ENCODE assay signal across 11 cellular contexts in genomic region chr9:113574381-113575262, GRCh38.
DNase-seq lines count a peak whose midpoint lies in the region; ATAC-seq and TF ChIP-seq lines count a peak whose summit lies in the region.
"Had no signal": no experiment of that assay in that cellular context is flagged by ENCODE, and none has a peak within 500 bp of the region (broad histone marks: within the 10 kb centered on the region; RNA-seq: fewer than 3 reads in every experiment).

No MANE protein-coding gene starts in this region.

- no TSS peak for BruUV-seq in Caco-2 (replicated peaks; lab: Mats Ljungman, UMichigan)

- no peaks in the 10 kb centered on the region for H3K4me1 ChIP-seq in Caco-2
- H3K4me1 ChIP-seq in osteoblast (ENCODE audit: insufficient read depth, low read length): peaks cover 33% of the 10 kb centered on the region

- H3K27me3 ChIP-seq in Caco-2 (replicated peaks; ENCODE audit: control insufficient read depth, insufficient read depth, low read length) (no peaks in the 10 kb centered on the region), osteoblast (ENCODE audit: insufficient read depth, low read length) (no peaks in the 10 kb centered on the region)

- DNase-seq in Caco-2: peak in 1 of 2 experiments; percentile 24
- peak; percentile 91 for DNase-seq in RWPE1 (ENCODE audit: low spot score)
- DNase-seq in erythroblast (lab: John Stamatoyannopoulos, UW): peak; percentile 16 to 20
- DNase-seq in osteoblast (ENCODE audit: insufficient read length, low spot score, missing footprints): peak; percentile 91
- no peak for DNase-seq in SHP77 treated with DMSO at 0.1 percent for 48 hours (lab: John Stamatoyannopoulos, UW)
- no peak for DNase-seq in DMS114 treated with DMSO at 0.1 percent for 48 hours (lab: John Stamatoyannopoulos, UW; ENCODE audit: unreplicated experiment)
- DNase-seq in cerebellar cortex (ENCODE audit: low spot score): no peak
- DNase-seq: activated T-cell treated with anti-CD3 and anti-CD28 coated beads for 4 hours; effector CD8-positive, alpha-beta T cell had no signal

- no peak for ATAC-seq in HG03097 (IDR thresholded peaks at IDR 0.05; ENCODE audit: low FRiP score, unreplicated experiment)

- no peaks in the 10 kb centered on the region for H3K9me3 Mint-ChIP-seq in Caco-2 (ENCODE audit: unreplicated experiment)

- CTCF ChIA-PET in Caco-2 (lab: Charles Lee) (no interaction called here), RWPE1 (lab: Yijun Ruan, JAX) (interaction anchor here (0.6 to 1.1 kb wide), 4 partner anchors 11 to 698 kb away, joined by 3 read pairs; no protein-coding TSS in a partner anchor)

- peak overlapping the region; percentile 2 for H3K27ac Mint-ChIP-seq in Caco-2 (ENCODE audit: unreplicated experiment)

- intact Hi-C loops in Caco-2 (cut with micrococcal nuclease; ENCODE audit: unreplicated experiment): no loop called here

- POLR2A ChIA-PET in Caco-2 (lab: Charles Lee): no interaction called here
- POLR2A ChIA-PET in RWPE1 (lab: Yijun Ruan, JAX; ENCODE audit: low non-redundant PET): interaction anchor here (1.5 kb wide), 1 partner anchor 9 kb away, joined by 7 read pairs; no protein-coding TSS in a partner anchor

- H3K36me3 Mint-ChIP-seq in Caco-2 (ENCODE audit: insufficient read depth, unreplicated experiment): peaks cover 28% of the 10 kb centered on the region

- H3K27ac ChIP-seq in RWPE1: peak overlapping the region; percentile 76
- H3K27ac ChIP-seq in osteoblast (ENCODE audit: low read depth, low read length): peak overlapping the region; percentile 39
- H3K27ac ChIP-seq: HL-60 had no signal

- H3K27me3 Mint-ChIP-seq in Caco-2 (ENCODE audit: insufficient read depth, unreplicated experiment): no peaks in the 10 kb centered on the region

- H3K4me3 Mint-ChIP-seq in Caco-2 (ENCODE audit: unreplicated experiment): no peak overlapping the region

- TF ChIP-seq CTCF in Caco-2 (IDR thresholded peaks at IDR 0.05; ENCODE audit: insufficient read depth in 1 of 2, low read depth in 1 of 2, low read length in 1 of 2, severe bottlenecking in 1 of 2, unreplicated experiment in 1 of 2) (no peak), RWPE1 (conservative IDR thresholded peaks at IDR 0.05; ENCODE audit: low read depth) (no peak), osteoblast (IDR thresholded peaks at IDR 0.05; ENCODE audit: extremely low read depth, low read depth, low read length) (no peak)

- peaks cover 59% of the 10 kb centered on the region for H3K79me2 ChIP-seq in osteoblast (ENCODE audit: insufficient read depth, low read length)

- no peaks in the 10 kb centered on the region for H3K4me1 Mint-ChIP-seq in Caco-2 (ENCODE audit: low read depth, unreplicated experiment)

- TF ChIP-seq POLR2A in erythroblast (IDR thresholded peaks at IDR 0.05; ENCODE audit: low read length): no peak

- H3K4me3 ChIP-seq in Caco-2 (ENCODE audit: low read depth, low read length) (no peak overlapping the region), osteoblast (ENCODE audit: insufficient read depth, low read length) (no peak overlapping the region)

- peak overlapping the region; percentile 46 for H2AFZ ChIP-seq in osteoblast (ENCODE audit: low read length)

- H3K4me2 ChIP-seq in osteoblast (ENCODE audit: insufficient read depth, low read length): no peak overlapping the region

- H3K36me3 ChIP-seq in Caco-2 (ENCODE audit: control insufficient read depth, insufficient read depth, low read length) (no peaks in the 10 kb centered on the region), osteoblast (ENCODE audit: insufficient read depth, low read length) (no peaks in the 10 kb centered on the region)

- H3K9me3 ChIP-seq in Caco-2: no peaks in the 10 kb centered on the region
- H3K9me3 ChIP-seq in osteoblast (ENCODE audit: low read depth, low read length): no peaks in the 10 kb centered on the region

- H4K20me1 ChIP-seq in osteoblast (ENCODE audit: insufficient read depth, low read length): peaks cover 9% of the 10 kb centered on the region

Comparison
In these comparisons a context has a peak if more than half of its experiments do, and no peak if none do; other contexts are left out.
1. DNase-seq: peak in RWPE1 (single experiment), erythroblast (2 of 2) and osteoblast (single experiment); none in SHP77 treated with DMSO at 0.1 percent for 48 hours (single experiment), DMS114 treated with DMSO at 0.1 percent for 48 hours (single experiment) and cerebellar cortex (single experiment).